8 cellular contexts compared by ENCODE assay signal in the genomic region with DNA sequence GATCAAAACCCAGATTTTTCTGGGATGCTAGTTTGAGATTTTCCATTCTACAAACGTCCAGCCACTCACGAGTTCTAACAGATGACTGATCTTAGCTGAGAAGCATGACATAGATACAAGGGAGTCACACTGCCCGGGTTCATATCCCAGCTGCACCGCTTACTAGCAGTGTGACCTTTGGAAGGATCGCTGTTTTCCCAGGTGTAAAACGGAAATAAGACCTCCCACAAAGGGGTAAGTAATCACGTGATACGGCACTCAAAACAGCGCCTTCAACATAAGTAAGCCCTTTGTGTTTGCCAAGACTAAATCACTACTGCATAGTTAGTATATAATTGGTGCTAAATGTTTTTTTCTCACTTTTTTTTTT. TPM values are rescaled to one million over a fixed set of nuclear protein-coding genes. Genes with fewer than 3 reads are reported as not detected.
A peak's percentile ranks its signal among the peaks of the same experiment; 100 is the strongest.
DNase-seq lines count a peak whose midpoint lies in the region; ATAC-seq, FAIRE-seq and TF ChIP-seq lines count a peak whose summit lies in the region.

No MANE protein-coding gene starts in this region.

- no peaks in the 10 kb centered on the region for H3K27me3 Mint-ChIP-seq in activated B cell treated with CpG ODN at 0.5 μM for 24 hours
- peaks cover 6% of the 10 kb centered on the region for H3K27me3 Mint-ChIP-seq in nephron progenitor cell (ENCODE audit: low read depth, poor library complexity)

- H3K4me3 Mint-ChIP-seq in activated B cell treated with CpG ODN at 0.5 μM for 24 hours (peak overlapping the region; percentile 96), nephron progenitor cell (peak overlapping the region; percentile 94)

- ATAC-seq in activated B cell treated with CpG ODN at 0.5 μM for 24 hours (ENCODE audit: low read depth), result no peak
- ATAC-seq in HG03039 (IDR thresholded peaks at IDR 0.05; ENCODE audit: unreplicated experiment), result no peak
- ATAC-seq in GM21515 (IDR thresholded peaks at IDR 0.05; ENCODE audit: unreplicated experiment), result no peak

- H3K9me3 Mint-ChIP-seq in activated B cell treated with CpG ODN at 0.5 μM for 24 hours (no peaks in the 10 kb centered on the region), nephron progenitor cell (peaks cover 11% of the 10 kb centered on the region)

- peaks cover 2 to 3% of the 10 kb centered on the region in 2 experiments for H3K36me3 ChIP-seq in endothelial cell of umbilical vein (ENCODE audit: control insufficient read depth in 2 of 2, extremely low read depth in 1 of 2, insufficient read depth in 2 of 2, low read length in 2 of 2)

- POLR2A ChIA-PET in activated B cell treated with CpG ODN at 0.5 μM for 24 hours (lab: Charles Lee), result interaction anchor here (0.6 to 2.4 kb wide), 7 partner anchors 10 to 877 kb away, joined by 3 to 9 read pairs (median 4); a partner anchor contains a TSS
- POLR2A ChIA-PET in endothelial cell of umbilical vein (lab: Charles Lee), result no interaction called here

- H2AFZ ChIP-seq in endothelial cell of umbilical vein (ENCODE audit: low read depth, low read length), result peak overlapping the region; percentile 21

- dilution Hi-C loops in endothelial cell of umbilical vein (cut with MboI; ENCODE audit: extremely low pct_ligation_motif_present, low sequenced_read_pairs), result no loop called here

- FAIRE-seq in endothelial cell of umbilical vein (lab: Jason Lieb, UNC) (no peak), RCC 7860 (lab: Jason Lieb, UNC) (no peak)

- peak overlapping the region; percentile 70 for H3K9ac ChIP-seq in endothelial cell of umbilical vein (replicated peaks; ENCODE audit: extremely low read depth, insufficient read depth, low read length)

- no peaks in the 10 kb centered on the region for H4K20me1 ChIP-seq in endothelial cell of umbilical vein (replicated peaks; ENCODE audit: control insufficient read depth, extremely low read depth, insufficient read depth, low read length)

- peak overlapping the region; percentile 97 for H3K27ac Mint-ChIP-seq in activated B cell treated with CpG ODN at 0.5 μM for 24 hours
- no peak overlapping the region for H3K27ac Mint-ChIP-seq in nephron progenitor cell

- peak overlapping the region; percentile 11 to 80 (median 67) for H3K4me3 ChIP-seq in endothelial cell of umbilical vein (replicated peaks in 1 of 3; ENCODE audit: insufficient read depth in 1 of 3, low read depth in 1 of 3, low read length in 3 of 3)

- peaks cover 26% of the 10 kb centered on the region for H3K79me2 ChIP-seq in endothelial cell of umbilical vein (ENCODE audit: control insufficient read depth, insufficient read depth, low read length)

- H3K27ac ChIP-seq in endothelial cell of umbilical vein (ENCODE audit: insufficient read depth, low read depth, low read length), result peak overlapping the region; percentile 51

- peak; percentile 45 for DNase-seq in DMS153 (lab: John Stamatoyannopoulos, UW)
- DNase-seq in M059J (ENCODE audit: low read depth), result peak; percentile 35
- DNase-seq in activated B cell treated with CpG ODN at 0.5 μM for 24 hours, result no peak
- DNase-seq in endothelial cell of umbilical vein (ENCODE audit: low read depth, low spot score), result no peak
- no peak for DNase-seq in nephron progenitor cell
- no peak for DNase-seq in RCC 7860 (ENCODE audit: low spot score)

- H3K9me3 ChIP-seq in endothelial cell of umbilical vein (replicated peaks; ENCODE audit: control insufficient read depth, insufficient read depth, low read length), result no peaks in the 10 kb centered on the region

- H3K4me2 ChIP-seq in endothelial cell of umbilical vein (ENCODE audit: insufficient read depth, low read length), result peak overlapping the region; percentile 71

- TF ChIP-seq CTCF in activated B cell treated with CpG ODN at 0.5 μM for 24 hours (IDR thresholded peaks at IDR 0.05) (no peak), endothelial cell of umbilical vein (IDR thresholded peaks at IDR 0.05; ENCODE audit: extremely low read depth in 1 of 2, insufficient read depth in 1 of 2, low read depth in 1 of 2, low read length in 2 of 2) (no peak), nephron progenitor cell (IDR thresholded peaks at IDR 0.05) (no peak)

- no peaks in the 10 kb centered on the region for H3K9me1 ChIP-seq in endothelial cell of umbilical vein (replicated peaks; ENCODE audit: control insufficient read depth, extremely low read depth, insufficient read depth, low read length)

- peaks cover 7% of the 10 kb centered on the region for H3K4me1 ChIP-seq in endothelial cell of umbilical vein (ENCODE audit: control insufficient read depth, extremely low read depth, insufficient read depth, low read length)

- peaks cover 2 to 3% of the 10 kb centered on the region in 2 experiments for H3K27me3 ChIP-seq in endothelial cell of umbilical vein (ENCODE audit: control insufficient read depth in 2 of 2, insufficient read depth in 2 of 2, low read length in 2 of 2)

- TF ChIP-seq POLR2A in endothelial cell of umbilical vein (IDR thresholded peaks at IDR 0.05; ENCODE audit: low read depth, low read length), result no peak

- intact Hi-C loops in activated B cell treated with CpG ODN at 0.5 μM for 24 hours (cut with micrococcal nuclease), result loop anchor here (1.0 to 10.0 kb wide), 10 partner anchors 52 to 1440 kb away; a partner anchor contains a TSS
- intact Hi-C loops in endothelial cell of umbilical vein (cut with micrococcal nuclease), result loop anchor here (1.0 to 2.0 kb wide), 3 partner anchors 64 to 830 kb away; a partner anchor contains a TSS

- CTCF ChIA-PET in activated B cell treated with CpG ODN at 0.5 μM for 24 hours (lab: Charles Lee), result interaction anchor here (1.0 to 1.7 kb wide), 2 partner anchors 14 to 828 kb away, joined by 3 to 6 read pairs; no protein-coding TSS in a partner anchor
- CTCF ChIA-PET in endothelial cell of umbilical vein (lab: Charles Lee), result interaction anchor here (1.0 to 2.4 kb wide), 3 partner anchors 9 to 200 kb away, joined by 5 to 11 read pairs (median 6); no protein-coding TSS in a partner anchor

- H3K4me1 Mint-ChIP-seq in activated B cell treated with CpG ODN at 0.5 μM for 24 hours, result peaks cover 23% of the 10 kb centered on the region
- H3K4me1 Mint-ChIP-seq in nephron progenitor cell, result peaks cover 29% of the 10 kb centered on the region

- H3K36me3 Mint-ChIP-seq in activated B cell treated with CpG ODN at 0.5 μM for 24 hours (ENCODE audit: low read depth) (peaks cover 28% of the 10 kb centered on the region), nephron progenitor cell (ENCODE audit: low read depth) (peaks cover 16% of the 10 kb centered on the region)

- BruUV-seq in endothelial cell of umbilical vein (replicated peaks; lab: Mats Ljungman, UMichigan), result no TSS peak

TF ChIP-seq in endothelial cell of umbilical vein, 7 proteins besides CTCF, POLR2A, EP300 and RAD21:
- TF ChIP-seq, protein P1, sequence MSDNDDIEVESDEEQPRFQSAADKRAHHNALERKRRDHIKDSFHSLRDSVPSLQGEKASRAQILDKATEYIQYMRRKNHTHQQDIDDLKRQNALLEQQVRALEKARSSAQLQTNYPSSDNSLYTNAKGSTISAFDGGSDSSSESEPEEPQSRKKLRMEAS (IDR thresholded peaks at IDR 0.05; ENCODE audit: insufficient read depth, insufficient read length), result no peak
- TF ChIP-seq POLR2AphosphoS5 (IDR thresholded peaks at IDR 0.05; ENCODE audit: insufficient read depth, low read depth, low read length) (no peak), FOS (IDR thresholded peaks at IDR 0.05; ENCODE audit: borderline replicate concordance, insufficient read depth, low read length) (no peak), JUN (IDR thresholded peaks at IDR 0.05; ENCODE audit: borderline replicate concordance, insufficient read depth, insufficient read length, low read depth) (no peak), MYC (IDR thresholded peaks at IDR 0.05; ENCODE audit: low read depth, low read length) (no peak), GATA2 (IDR thresholded peaks at IDR 0.05; ENCODE audit: insufficient read depth, insufficient read length, low read depth, low read length) (no peak), EZH2 (IDR thresholded peaks at IDR 0.05; ENCODE audit: borderline replicate concordance, low read depth, low read length, severe bottlenecking) (no peak)
TF ChIP-seq in endothelial cell of umbilical vein: peak in this region for 0.

RNA-seq across cellular contexts. Expression of a gene that starts 0.6 kb away (rescaled TPM):
- total RNA-seq in M059J (2014; rRNA removed; shearing (Covaris generic)), result 61.4 and 76.0 TPM in 2 replicates
- total RNA-seq in activated B cell treated with CpG ODN at 0.5 μM for 24 hours, result 49.4 and 53.5 TPM in 2 replicates
- total RNA-seq in endothelial cell of umbilical vein, result 68.6 and 70.8 TPM in 2 replicates
- 76.8 and 154 TPM in 2 replicates for polyA plus RNA-seq in endothelial cell of umbilical vein
- 167 and 241 TPM in 2 replicates for polyA plus RNA-seq in endothelial cell of umbilical vein (2011; cell fraction: cytosol; rRNA removed)
- polyA plus RNA-seq in endothelial cell of umbilical vein (2011; cell fraction: nucleus; rRNA removed), result 122 and 217 TPM in 2 replicates
- polyA plus RNA-seq in endothelial cell of umbilical vein (2012), result 83.4 and 107 TPM in 2 replicates
- 46.2 and 52.3 TPM in 2 replicates for polyA minus RNA-seq in endothelial cell of umbilical vein
- polyA minus RNA-seq in endothelial cell of umbilical vein (2011; cell fraction: cytosol; rRNA and poly(A)+ RNA removed), result 34.9 TPM
- polyA minus RNA-seq in endothelial cell of umbilical vein (2011; cell fraction: nucleus; rRNA and poly(A)+ RNA removed), result 23.5 and 33.9 TPM in 2 replicates

Comparison
In these comparisons a context has a peak if more than half of its experiments do, and no peak if none do; other contexts are left out.
1. DNase-seq: peak in DMS153 (single experiment) and M059J (single experiment); none in activated B cell treated with CpG ODN at 0.5 μM for 24 hours (single experiment), endothelial cell of umbilical vein (single experiment), nephron progenitor cell (single experiment) and RCC 7860 (single experiment).